In genomic region chr12:76238688-76239087, GRCh38 we compare ENCODE assay signal across 19 cellular contexts.
"Had no signal": no experiment of that assay in that cellular context is flagged by ENCODE, and none has a peak within 500 bp of the region (broad histone marks: within the 10 kb centered on the region; RNA-seq: fewer than 3 reads in every experiment).

No MANE protein-coding gene starts in this region.

- H3K27ac ChIP-seq: coronary artery, gastrocnemius medialis, heart right ventricle, left ventricle myocardium inferior, neutrophil, psoas muscle, sigmoid colon, skin epidermis, stomach, thoracic aorta, transverse colon had no signal

- H3K27ac Mint-ChIP-seq: naive thymus-derived CD8-positive, alpha-beta T cell had no signal

- H3K9me3 Mint-ChIP-seq: naive thymus-derived CD8-positive, alpha-beta T cell had no signal

- H3K36me3 Mint-ChIP-seq: naive thymus-derived CD8-positive, alpha-beta T cell had no signal

- H3K36me3 ChIP-seq: gastrocnemius medialis, heart right ventricle, left ventricle myocardium inferior, neutrophil, sigmoid colon, stomach, thoracic aorta, transverse colon had no signal

- H3K9me3 ChIP-seq: gastrocnemius medialis, heart right ventricle, left ventricle myocardium inferior, mucosa of descending colon, neutrophil, psoas muscle, sigmoid colon, stomach, thoracic aorta, transverse colon had no signal

- H3K4me3 ChIP-seq: coronary artery, gastrocnemius medialis, heart right ventricle, left ventricle myocardium inferior, mucosa of descending colon, psoas muscle, sigmoid colon, skin epidermis, stomach, thoracic aorta, transverse colon had no signal

- H3K4me1 Mint-ChIP-seq: naive thymus-derived CD8-positive, alpha-beta T cell had no signal

- H3K4me1 ChIP-seq: gastrocnemius medialis, heart right ventricle, left ventricle myocardium inferior, psoas muscle, sigmoid colon, stomach, transverse colon had no signal

- DNase-seq: effector CD8-positive, alpha-beta T cell; gastrocnemius medialis; heart right ventricle; islet precursor cell; left ventricle myocardium inferior; mucosa of descending colon; naive thymus-derived CD8-positive, alpha-beta T cell; psoas muscle; retina; sigmoid colon; stimulated activated naive CD4-positive, alpha-beta T cell; stomach; substantia nigra; transverse colon had no signal

- ATAC-seq: esophagus mucosa; gastrocnemius medialis; heart right ventricle; mucosa of descending colon; naive thymus-derived CD8-positive, alpha-beta T cell; psoas muscle had no signal

- H3K27me3 ChIP-seq: gastrocnemius medialis, heart right ventricle, neutrophil, sigmoid colon, stomach, transverse colon had no signal

- H3K4me3 Mint-ChIP-seq: naive thymus-derived CD8-positive, alpha-beta T cell had no signal
